2 cellular contexts compared by ENCODE assay signal in genomic region chr6:45462190-45463134, GRCh38.
TF ChIP-seq lines count a peak whose summit lies in the region.

No MANE protein-coding gene starts in this region.

TF ChIP-seq in IMR-90, 13 proteins besides CTCF, POLR2A, EP300 and RAD21:
- TF ChIP-seq ELK1 (IDR thresholded peaks at IDR 0.05; ENCODE audit: borderline replicate concordance, low read depth, low read length) (no peak), NFE2L2 (IDR thresholded peaks at IDR 0.05; ENCODE audit: low read depth, low read length) (no peak), MAZ (IDR thresholded peaks at IDR 0.05; ENCODE audit: borderline replicate concordance, low read depth, low read length) (no peak), RFX5 (IDR thresholded peaks at IDR 0.05; ENCODE audit: low read depth, low read length) (no peak), MXI1 (IDR thresholded peaks at IDR 0.05; ENCODE audit: borderline replicate concordance, low read depth, low read length) (no peak)
- TF ChIP-seq, protein P1, sequence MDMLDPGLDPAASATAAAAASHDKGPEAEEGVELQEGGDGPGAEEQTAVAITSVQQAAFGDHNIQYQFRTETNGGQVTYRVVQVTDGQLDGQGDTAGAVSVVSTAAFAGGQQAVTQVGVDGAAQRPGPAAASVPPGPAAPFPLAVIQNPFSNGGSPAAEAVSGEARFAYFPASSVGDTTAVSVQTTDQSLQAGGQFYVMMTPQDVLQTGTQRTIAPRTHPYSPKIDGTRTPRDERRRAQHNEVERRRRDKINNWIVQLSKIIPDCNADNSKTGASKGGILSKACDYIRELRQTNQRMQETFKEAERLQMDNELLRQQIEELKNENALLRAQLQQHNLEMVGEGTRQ (IDR thresholded peaks at IDR 0.05; ENCODE audit: low read depth, low read length), result no peak

TF ChIP-seq in K562, 482 proteins besides CTCF, POLR2A, EP300 and RAD21:
- TF ChIP-seq SNIP1 (IDR thresholded peaks at IDR 0.05; ENCODE audit: low read depth), result no peak
- TF ChIP-seq NCOA1 (IDR thresholded peaks at IDR 0.05; ENCODE audit: low read depth), result no peak
- TF ChIP-seq NFIC (IDR thresholded peaks at IDR 0.05), result peak; percentile 22; the same call in 1 of the 2 replicates
- TF ChIP-seq CHD2 (IDR thresholded peaks at IDR 0.05; ENCODE audit: low read depth, low read length), result no peak
